ENCODE assay signal across 9 cellular contexts in genomic region chr5:61817472-61818326, GRCh38.
DNase-seq lines count a peak whose midpoint lies in the region; ATAC-seq, FAIRE-seq and TF ChIP-seq lines count a peak whose summit lies in the region.
"Had no signal": no experiment of that assay in that cellular context is flagged by ENCODE, and none has a peak within 500 bp of the region (broad histone marks: within the 10 kb centered on the region; RNA-seq: fewer than 3 reads in every experiment).

No MANE protein-coding gene starts in this region.

- CTCF ChIA-PET in AG04449 (lab: Yijun Ruan, JAX) (interaction anchor here (0.6 to 3.3 kb wide), 11 partner anchors 10 to 861 kb away, joined by 3 to 9 read pairs (median 4); no protein-coding TSS in a partner anchor), HEK293T (lab: Yijun Ruan, JAX) (interaction anchor here (0.5 to 1.0 kb wide), 4 partner anchors 9 to 157 kb away, joined by 3 to 5 read pairs (median 4); no protein-coding TSS in a partner anchor), WTC11 (lab: Charles Lee) (interaction anchor here (0.6 to 2.8 kb wide), 11 partner anchors 9 to 934 kb away, joined by 3 to 28 read pairs (median 4); no protein-coding TSS in a partner anchor)

- peak; percentile 76 for TF ChIP-seq CTCF in AG04449 (IDR thresholded peaks at IDR 0.05; ENCODE audit: insufficient read depth, low read length, missing control alignments)
- TF ChIP-seq CTCF in WTC11 (IDR thresholded peaks at IDR 0.05) = no peak
- TF ChIP-seq CTCF in hepatocyte (IDR thresholded peaks at IDR 0.05; ENCODE audit: poor library complexity) = peak; percentile 78

- H3K4me3 ChIP-seq in AG04449 (ENCODE audit: low read depth, low read length) (no peak overlapping the region), hepatocyte (no peak overlapping the region), small intestine (ENCODE audit: low read depth in 1 of 2, low read length in 2 of 2) (no peak overlapping the region)

- H4K20me1 ChIP-seq in hepatocyte (ENCODE audit: insufficient read depth, poor library complexity, severe bottlenecking) = no peaks in the 10 kb centered on the region

- no peaks in the 10 kb centered on the region for H3K27me3 Mint-ChIP-seq in WTC11 (ENCODE audit: low read depth)
- H3K27me3 Mint-ChIP-seq in stimulated activated naive B cell treated with anti-CD40 and anti-IgM and Interleukin-4, amounts not matched to agents 10 μg/mL and 1 μg/mL and 100 μg/mL, for 72 hours = peaks cover 1 to 9% of the 10 kb centered on the region in 2 donors

- H3K27ac Mint-ChIP-seq in WTC11 = no peak overlapping the region
- H3K27ac Mint-ChIP-seq in stimulated activated naive B cell treated with anti-CD40 and anti-IgM and Interleukin-4, amounts not matched to agents 10 μg/mL and 1 μg/mL and 100 μg/mL, for 72 hours = no peak overlapping the region

- peaks cover 13% of the 10 kb centered on the region for H3K9me3 Mint-ChIP-seq in WTC11
- no peaks in the 10 kb centered on the region for H3K9me3 Mint-ChIP-seq in stimulated activated naive B cell treated with anti-CD40 and anti-IgM and Interleukin-4, amounts not matched to agents 10 μg/mL and 1 μg/mL and 100 μg/mL, for 72 hours

- H3K4me1 Mint-ChIP-seq in WTC11 = peaks cover 21% of the 10 kb centered on the region
- H3K4me1 Mint-ChIP-seq in stimulated activated naive B cell treated with anti-CD40 and anti-IgM and Interleukin-4, amounts not matched to agents 10 μg/mL and 1 μg/mL and 100 μg/mL, for 72 hours = no peaks in the 10 kb centered on the region

- peaks cover 27% of the 10 kb centered on the region for H3K4me1 ChIP-seq in hepatocyte (ENCODE audit: insufficient read depth)
- peaks cover 0 to 2% of the 10 kb centered on the region in 2 donors for H3K4me1 ChIP-seq in small intestine (ENCODE audit: control insufficient read depth in 2 of 2, insufficient read depth in 1 of 2, low read depth in 1 of 2, low read length in 1 of 2)

- peak; percentile 91 for ATAC-seq in WTC11
- no peak for ATAC-seq in stimulated activated naive B cell treated with anti-CD40 and anti-IgM and Interleukin-4, amounts not matched to agents 10 μg/mL and 1 μg/mL and 100 μg/mL, for 72 hours (replicated peaks)
- no peak for ATAC-seq in HG02938 (IDR thresholded peaks at IDR 0.05; ENCODE audit: unreplicated experiment)
- ATAC-seq in GM18907 (IDR thresholded peaks at IDR 0.05; ENCODE audit: unreplicated experiment) = no peak

- H3K4me2 ChIP-seq in hepatocyte = peak overlapping the region; percentile 64

- H3K4me3 Mint-ChIP-seq in WTC11 = no peak overlapping the region
- no peak overlapping the region for H3K4me3 Mint-ChIP-seq in stimulated activated naive B cell treated with anti-CD40 and anti-IgM and Interleukin-4, amounts not matched to agents 10 μg/mL and 1 μg/mL and 100 μg/mL, for 72 hours

- H3K27ac ChIP-seq in hepatocyte (no peak overlapping the region), small intestine (ENCODE audit: low read depth in 1 of 2, low read length in 1 of 2) (no peak overlapping the region)

- FAIRE-seq in small intestine (lab: Jason Lieb, UNC) = peak; percentile 53
- FAIRE-seq: colon had no signal

- H2AFZ ChIP-seq in hepatocyte = peak overlapping the region; percentile 14

- H3K27me3 ChIP-seq in hepatocyte = no peaks in the 10 kb centered on the region
- no peaks in the 10 kb centered on the region for H3K27me3 ChIP-seq in small intestine (ENCODE audit: control insufficient read depth in 2 of 2, insufficient read depth in 2 of 2, low read length in 2 of 2)

- H3K9me3 ChIP-seq in hepatocyte (ENCODE audit: low read depth) (no peaks in the 10 kb centered on the region), small intestine (ENCODE audit: control insufficient read depth, low read depth) (no peaks in the 10 kb centered on the region)

- no peaks in the 10 kb centered on the region for H3K36me3 Mint-ChIP-seq in WTC11
- H3K36me3 Mint-ChIP-seq in stimulated activated naive B cell treated with anti-CD40 and anti-IgM and Interleukin-4, amounts not matched to agents 10 μg/mL and 1 μg/mL and 100 μg/mL, for 72 hours = no peaks in the 10 kb centered on the region

- no peaks in the 10 kb centered on the region for H3K79me2 ChIP-seq in hepatocyte

- H3K36me3 ChIP-seq in hepatocyte (replicated peaks; ENCODE audit: insufficient read depth, low read depth) (no peaks in the 10 kb centered on the region), small intestine (ENCODE audit: control insufficient read depth in 2 of 2, insufficient read depth in 2 of 2, low read length in 2 of 2) (no peaks in the 10 kb centered on the region)

- POLR2A ChIA-PET in AG04449 (lab: Yijun Ruan, JAX) = no interaction called here
- POLR2A ChIA-PET in HEK293T (lab: Yijun Ruan, JAX) = no interaction called here
- POLR2A ChIA-PET in WTC11 (lab: Charles Lee) = no interaction called here

- 21% methylated on average over 7 of the region's 7 CpGs for WGBS in hepatocyte (ENCODE audit: low lambda C conversion rate, missing lambda C conversion rate)
- WGBS in small intestine, 3 donors = 12 to 19% (median 14%) methylated on average over 7 of the region's 7 CpGs

- H3K9me2 ChIP-seq in hepatocyte (replicated peaks; ENCODE audit: insufficient read depth) = no peaks in the 10 kb centered on the region

- DNase-seq in AG04449 (ENCODE audit: low read depth, low spot score) (peak; percentile 21), HEK293T (ENCODE audit: extremely low spot score) (peak; percentile 50), WTC11 (ENCODE audit: low spot score) (peak; percentile 32), hepatocyte (ENCODE audit: low spot score) (peak; percentile 76), small intestine (peak; percentile 74)
- no peak for DNase-seq in stimulated activated naive B cell treated with anti-CD40 and anti-IgM and Interleukin-4, amounts not matched to agents 10 μg/mL and 1 μg/mL and 100 μg/mL, for 72 hours

TF ChIP-seq in HEK293T, 16 proteins besides CTCF, POLR2A, EP300 and RAD21:
- TF ChIP-seq FOXK2 (IDR thresholded peaks at IDR 0.05) (no peak), HDGF (IDR thresholded peaks at IDR 0.05; ENCODE audit: borderline replicate concordance) (no peak), L3MBTL2 (conservative IDR thresholded peaks at IDR 0.05) (no peak), SUZ12 (IDR thresholded peaks at IDR 0.05) (no peak), ARNT (IDR thresholded peaks at IDR 0.05) (no peak), SP1 (IDR thresholded peaks at IDR 0.05) (no peak)

TF ChIP-seq in WTC11, 78 proteins besides CTCF, POLR2A, EP300 and RAD21 (continues in another document):
- TF ChIP-seq OVOL2 (CRISPR knock-in tag; IDR thresholded peaks at IDR 0.05; ENCODE audit: borderline replicate concordance) = no peak
- TF ChIP-seq ATF6 (CRISPR knock-in tag; IDR thresholded peaks at IDR 0.05) = no peak
- no peak for TF ChIP-seq ARID4B (CRISPR knock-in tag; IDR thresholded peaks at IDR 0.05; ENCODE audit: borderline replicate concordance)
- no peak for TF ChIP-seq FOXK1 (CRISPR knock-in tag; IDR thresholded peaks at IDR 0.05)
- TF ChIP-seq NFE2L1 (CRISPR knock-in tag; IDR thresholded peaks at IDR 0.05) = no peak
